23 cellular contexts compared by ENCODE assay signal in the genomic region with DNA sequence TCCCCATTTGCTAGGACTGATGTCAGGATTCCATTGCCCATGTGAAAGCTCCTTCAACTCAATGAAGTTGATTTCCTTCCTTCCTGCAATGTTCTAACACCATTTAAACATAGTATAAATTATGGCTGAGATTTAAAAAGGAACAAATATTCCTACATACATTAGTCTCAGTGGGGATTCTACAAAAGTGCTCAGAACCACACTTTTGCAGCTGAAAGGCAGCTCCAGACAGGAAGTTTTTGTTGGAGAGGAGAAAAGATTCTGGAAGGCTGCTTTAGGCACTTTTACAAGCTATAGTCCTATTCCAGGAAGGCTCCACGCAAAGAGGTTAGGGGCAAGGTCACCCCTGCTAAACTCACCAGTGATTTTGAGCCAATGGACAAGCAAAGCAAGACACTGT.
DNase-seq lines count a peak whose midpoint lies in the region; ATAC-seq and TF ChIP-seq lines count a peak whose summit lies in the region.
"Had no signal": no experiment of that assay in that cellular context is flagged by ENCODE, and none has a peak within 500 bp of the region (broad histone marks: within the 10 kb centered on the region; RNA-seq: fewer than 3 reads in every experiment).

No MANE protein-coding gene starts in this region.

- H3K4me1 ChIP-seq in heart right ventricle (peaks cover 0 to 69% (median 39%) of the 10 kb centered on the region in 9 donors), suprapubic skin (no peaks in the 10 kb centered on the region)

- peaks cover 0 to 8% (median 0%) of the 10 kb centered on the region in 7 donors for H3K27me3 ChIP-seq in heart right ventricle
- H3K27me3 ChIP-seq in suprapubic skin = no peaks in the 10 kb centered on the region

- WGBS in heart right ventricle, 2 donors = 24 to 29% methylated on average over 1 of the region's 1 CpG
- WGBS in suprapubic skin = 46% methylated on average over 1 of the region's 1 CpG

- no peak overlapping the region for H3K4me3 Mint-ChIP-seq in osteocyte (ENCODE audit: unreplicated experiment)

- H3K36me3 ChIP-seq in heart right ventricle = peaks cover 0 to 59% (median 12%) of the 10 kb centered on the region in 9 donors
- peaks cover 31% of the 10 kb centered on the region for H3K36me3 ChIP-seq in suprapubic skin

- H3K36me3 Mint-ChIP-seq in osteocyte (ENCODE audit: unreplicated experiment) = no peaks in the 10 kb centered on the region

- no peak for TF ChIP-seq POLR2A in suprapubic skin (IDR thresholded peaks at IDR 0.05)

- H3K9me3 ChIP-seq in heart right ventricle = no peaks in the 10 kb centered on the region
- no peaks in the 10 kb centered on the region for H3K9me3 ChIP-seq in suprapubic skin

- intact Hi-C loops in heart right ventricle (cut with DNase I) (loop anchor here in 1 of 10 donors (5.0 kb wide), 1 partner anchor 97 kb away; no protein-coding TSS in a partner anchor), left cardiac atrium (cut with DNase I) (loop anchor here in 1 of 2 donors (5.0 kb wide), 1 partner anchor 92 kb away; no protein-coding TSS in a partner anchor)

- TF ChIP-seq EP300 in suprapubic skin (IDR thresholded peaks at IDR 0.05) = no peak

- H3K4me3 ChIP-seq in heart right ventricle (no peak overlapping the region), suprapubic skin (no peak overlapping the region)
- H3K4me3 ChIP-seq: PC-9 had no signal

- ATAC-seq in heart right ventricle (no peak), left cardiac atrium (no peak)

- TF ChIP-seq CTCF in heart right ventricle (IDR thresholded peaks at IDR 0.05) (no peak), osteocyte (IDR thresholded peaks at IDR 0.05) (no peak), suprapubic skin (IDR thresholded peaks at IDR 0.05) (no peak)

- peaks cover 23% of the 10 kb centered on the region for H3K27me3 Mint-ChIP-seq in osteocyte (ENCODE audit: unreplicated experiment)

- peak overlapping the region; percentile 55 for H3K27ac Mint-ChIP-seq in osteocyte (ENCODE audit: unreplicated experiment)

- no peaks in the 10 kb centered on the region for H3K9me3 Mint-ChIP-seq in osteocyte (ENCODE audit: unreplicated experiment)

- DNase-seq in heart right ventricle (no peak), left cardiac atrium (no peak), dermis blood vessel endothelial cell (peak; percentile 80), lung microvascular endothelial cell (ENCODE audit: low read depth in 2 of 2) (peak; percentile 42 to 64), osteocyte (ENCODE audit: extremely low spot score, unreplicated experiment) (no peak), NCI-H748 (lab: John Stamatoyannopoulos, UW; ENCODE audit: unreplicated experiment) (no peak), suprapubic skin (ENCODE audit: low spot score in 2 of 2) (no peak), HT-29 (ENCODE audit: low spot score) (no peak)
- DNase-seq: 8988T; Calu3; DMS79 treated with DMSO at 0.1 percent for 48 hours; GF-D8; NCI-H1092 treated with DMSO at 0.1 percent for 48 hours; NCI-H1436; NCI-H187; NCI-H2081 treated with DMSO at 0.1 percent for 48 hours; NCI-H2171 treated with DMSO at 0.1 percent for 48 hours; NCI-H345; NCI-H524; NCI-H774; NK-92 treated with Interleukin-12 subunit alpha and Interleukin-12 subunit beta, amount 100 ng/mL, for 24 hours; PC-9; SHP77 had no signal

- H3K27ac ChIP-seq in heart right ventricle (peak overlapping the region in 7 of 10 donors; percentile 15 to 79 (median 71)), suprapubic skin (no peak overlapping the region)
- H3K27ac ChIP-seq: PC-9 had no signal

- peaks cover 7% of the 10 kb centered on the region for H3K4me1 Mint-ChIP-seq in osteocyte (ENCODE audit: unreplicated experiment)

Comparison
In these comparisons a context has a peak if more than half of its experiments do, and no peak if none do; other contexts are left out.
1. DNase-seq: peak in dermis blood vessel endothelial cell (single experiment) and lung microvascular endothelial cell (2 of 2); none in heart right ventricle (0 of 2), left cardiac atrium (single experiment), osteocyte (single experiment), NCI-H748 (single experiment), suprapubic skin (0 of 2) and HT-29 (single experiment).